ENCODE assay signal across 8 cellular contexts in the genomic region with DNA sequence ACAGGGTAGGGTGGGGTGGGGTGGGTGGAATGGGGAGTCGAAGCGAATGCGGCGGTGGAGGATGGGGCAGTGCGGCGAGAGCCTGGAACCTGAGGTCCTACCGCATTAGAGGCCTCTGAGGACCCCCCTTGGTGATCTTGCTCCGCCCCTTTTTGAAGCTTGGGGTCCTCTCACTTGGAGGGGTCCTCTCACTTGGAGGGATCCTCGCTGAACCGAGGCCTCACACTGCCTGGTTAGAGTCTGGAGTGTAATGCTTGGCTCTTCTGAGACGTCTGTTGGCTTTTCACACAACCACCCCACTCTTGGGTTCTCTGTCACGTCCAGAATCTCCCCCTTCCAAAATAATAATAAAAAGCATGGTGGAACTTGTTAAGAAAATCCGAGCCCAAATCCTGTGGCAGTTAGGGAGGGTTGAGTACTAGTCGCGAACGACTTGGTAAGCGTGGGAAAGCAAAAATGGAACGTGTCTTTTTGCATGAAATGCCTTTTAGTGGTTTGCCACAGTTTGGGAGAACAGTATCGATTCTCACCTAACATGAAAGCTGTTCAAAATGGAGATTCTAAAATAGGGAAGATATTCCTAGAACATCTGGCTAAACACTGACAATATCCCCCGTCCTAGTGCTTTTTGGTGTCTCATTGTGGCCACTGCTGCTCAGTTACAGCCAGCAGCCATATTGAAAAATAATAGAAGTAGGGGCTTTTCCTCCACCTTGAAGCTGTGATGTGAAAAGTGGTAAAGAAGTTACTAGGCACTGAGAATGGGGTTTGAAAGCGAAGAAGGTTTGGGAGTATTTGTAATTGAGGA. TPM values are rescaled to one million over a fixed set of nuclear protein-coding genes. Genes with fewer than 3 reads are reported as not detected.
DNase-seq lines count a peak whose midpoint lies in the region; ATAC-seq and TF ChIP-seq lines count a peak whose summit lies in the region.

No MANE protein-coding gene starts in this region.

- H3K4me1 ChIP-seq in mesodermal cell (ENCODE audit: control insufficient read depth, insufficient read depth, low read length, poor library complexity, severe bottlenecking) (peaks cover 7% of the 10 kb centered on the region), uterus (peaks cover 0 to 7% of the 10 kb centered on the region in 2 donors)

- peaks cover 13% of the 10 kb centered on the region for H3K27me3 Mint-ChIP-seq in brain

- H3K4me3 ChIP-seq in mesodermal cell (ENCODE audit: extremely low read depth, insufficient read depth, low read length, poor library complexity, severe bottlenecking) (peak overlapping the region; percentile 85), uterus (peak overlapping the region; percentile 74 to 94)

- in situ Hi-C loops in G401 (cut with HindIII; ENCODE audit: low sequenced_read_pairs) = no loop called here

- H3K27ac ChIP-seq in mesodermal cell (ENCODE audit: low read depth, low read length, severe bottlenecking) (peak overlapping the region; percentile 82), uterus (peak overlapping the region; percentile 96 to 97)

- DNase-seq in GM04503 (ENCODE audit: low read depth) (peak; percentile 3), KG1 (lab: John Stamatoyannopoulos, UW) (peak; percentile 68), uterus (no peak), G401 (ENCODE audit: low spot score) (no peak)

- no peak for TF ChIP-seq CTCF in brain (conservative IDR thresholded peaks at IDR 0.05)
- TF ChIP-seq CTCF in uterus (IDR thresholded peaks at IDR 0.05) = no peak

- peaks cover 0 to 4% (median 0%) of the 10 kb centered on the region in 5 experiments for H3K9me3 Mint-ChIP-seq in brain

- H3K9me3 ChIP-seq in mesodermal cell (ENCODE audit: control insufficient read depth, low read length) (no peaks in the 10 kb centered on the region), uterus (no peaks in the 10 kb centered on the region)

- peak overlapping the region; percentile 97 to 100 (median 100) for H3K27ac Mint-ChIP-seq in brain

- H3K36me3 Mint-ChIP-seq in brain = peaks cover 29% of the 10 kb centered on the region

- H3K4me1 Mint-ChIP-seq in brain = peaks cover 41% of the 10 kb centered on the region

- WGBS in mesodermal cell (ENCODE audit: insufficient coverage in 2 of 2), 2 experiments = 10 to 12% methylated on average over 12 to 17 of the region's 21 CpGs

- ATAC-seq in GM19023 (IDR thresholded peaks at IDR 0.05; ENCODE audit: unreplicated experiment) (no peak), GM21529 (IDR thresholded peaks at IDR 0.05; ENCODE audit: unreplicated experiment) (no peak)

- peak overlapping the region; percentile 96 to 100 (median 99) for H3K4me3 Mint-ChIP-seq in brain

- intact Hi-C loops in uterus (cut with DNase I; ENCODE audit: low total_unique reads) = loop anchor here (10.0 kb wide), 1 partner anchor 73 kb away; no protein-coding TSS in a partner anchor

- no peaks in the 10 kb centered on the region for H3K27me3 ChIP-seq in uterus

- TF ChIP-seq POLR2A in uterus (IDR thresholded peaks at IDR 0.05) = no peak

- H3K36me3 ChIP-seq in mesodermal cell (ENCODE audit: control insufficient read depth, insufficient read depth, low read length) (peaks cover 32% of the 10 kb centered on the region), uterus (no peaks in the 10 kb centered on the region)

RNA-seq across cellular contexts. Expression of a gene that starts 0.8 kb away (rescaled TPM):
- polyA plus RNA-seq in brain (ENCODE audit: insufficient read depth, low read depth, low replicate concordance) = 64.0 TPM
- 102 TPM for polyA plus RNA-seq in mesodermal cell (2013, experiment 1 of 2)
- polyA plus RNA-seq in mesodermal cell (2013, experiment 2 of 2) = 102 TPM
- 10 to 100 TPM; 33.8 to 75.9 (median 57.6) TPM for total RNA-seq in uterus
- 81.7 and 95.3 TPM in 2 replicates for total RNA-seq in G401 (2014; rRNA removed; shearing (Covaris generic))

Comparison
In these comparisons a context has a peak if more than half of its experiments do, and no peak if none do; other contexts are left out.
1. DNase-seq: peak in GM04503 (single experiment) and KG1 (single experiment); none in uterus (0 of 2) and G401 (single experiment).